In genomic region chr1:11925196-11925937, GRCh38 we compare ENCODE assay signal across 8 cellular contexts. TPM values are rescaled to one million over a fixed set of nuclear protein-coding genes. Genes with fewer than 3 reads are reported as not detected.
DNase-seq lines count a peak whose midpoint lies in the region; ATAC-seq, FAIRE-seq and TF ChIP-seq lines count a peak whose summit lies in the region.
"Not testable (repeated sequence)": the region's sequence is repeated elsewhere in the genome, so short reads cannot be mapped to it uniquely, and the experiment has no call there.

No MANE protein-coding gene starts in this region.

- H3K27me3 ChIP-seq in iPS-20b (ENCODE audit: insufficient read depth, low read length); osteoblast (ENCODE audit: insufficient read depth, low read length); upper lobe of right lung: not testable (repeated sequence)

- peaks cover 37% of the 10 kb centered on the region for H3K79me2 ChIP-seq in osteoblast (ENCODE audit: insufficient read depth, low read length)

- H3K4me3 Mint-ChIP-seq in activated CD4-positive, alpha-beta T cell treated with anti-CD3 and anti-CD28 coated beads, Interleukin-2, amount 10 ng/mL, durations not matched to agents 7 days and 5 days: peak overlapping the region; percentile 73
- peak overlapping the region; percentile 79 for H3K4me3 Mint-ChIP-seq in dendritic cell treated with granulocyte-macrophage colony-stimulating factor and Interleukin-4, amounts not matched to agents 40 ng/mL and 50 ng/mL, for 4 days

- not testable (repeated sequence) for H3K27ac ChIP-seq in iPS-20b (ENCODE audit: low read length); osteoblast (ENCODE audit: low read depth, low read length); upper lobe of right lung

- H4K20me1 ChIP-seq in osteoblast (ENCODE audit: insufficient read depth, low read length): peaks cover 30% of the 10 kb centered on the region

- TF ChIP-seq CTCF in HFF-Myc (IDR thresholded peaks at IDR 0.05; ENCODE audit: low read depth, low read length, missing control alignments); osteoblast (IDR thresholded peaks at IDR 0.05; ENCODE audit: extremely low read depth, low read depth, low read length); upper lobe of right lung (IDR thresholded peaks at IDR 0.05): not testable (repeated sequence)

- peaks cover 36% of the 10 kb centered on the region for H3K4me1 Mint-ChIP-seq in activated CD4-positive, alpha-beta T cell treated with anti-CD3 and anti-CD28 coated beads, Interleukin-2, amount 10 ng/mL, durations not matched to agents 7 days and 5 days
- H3K4me1 Mint-ChIP-seq in dendritic cell treated with granulocyte-macrophage colony-stimulating factor and Interleukin-4, amounts not matched to agents 40 ng/mL and 50 ng/mL, for 4 days (ENCODE audit: low read depth): peaks cover 67% of the 10 kb centered on the region

- H3K36me3 ChIP-seq in iPS-20b (ENCODE audit: insufficient read depth, low read depth, low read length) (peaks cover 24% of the 10 kb centered on the region), osteoblast (ENCODE audit: insufficient read depth, low read length) (peaks cover 20% of the 10 kb centered on the region), upper lobe of right lung (peaks cover 33% of the 10 kb centered on the region)

- not testable (repeated sequence) for H3K27me3 Mint-ChIP-seq in activated CD4-positive, alpha-beta T cell treated with anti-CD3 and anti-CD28 coated beads, Interleukin-2, amount 10 ng/mL, durations not matched to agents 7 days and 5 days; dendritic cell treated with granulocyte-macrophage colony-stimulating factor and Interleukin-4, amounts not matched to agents 40 ng/mL and 50 ng/mL, for 4 days

- POLR2A ChIA-PET in activated CD4-positive, alpha-beta T cell treated with anti-CD3 and anti-CD28 coated beads, Interleukin-2, amount 10 ng/mL, durations not matched to agents 7 days and 5 days (lab: Charles Lee): interaction anchor here (0.7 to 1.6 kb wide), 2 partner anchors 15 to 17 kb away, joined by 3 to 6 read pairs; no protein-coding TSS in a partner anchor

- not testable (repeated sequence) for H3K9me3 Mint-ChIP-seq in activated CD4-positive, alpha-beta T cell treated with anti-CD3 and anti-CD28 coated beads, Interleukin-2, amount 10 ng/mL, durations not matched to agents 7 days and 5 days; dendritic cell treated with granulocyte-macrophage colony-stimulating factor and Interleukin-4, amounts not matched to agents 40 ng/mL and 50 ng/mL, for 4 days

- not testable (repeated sequence) for H3K4me1 ChIP-seq in iPS-20b (ENCODE audit: insufficient read depth, low read length)
- H3K4me1 ChIP-seq in osteoblast (ENCODE audit: insufficient read depth, low read length) (peaks cover 25% of the 10 kb centered on the region), upper lobe of right lung (peaks cover 43% of the 10 kb centered on the region)

- intact Hi-C loops in dendritic cell treated with granulocyte-macrophage colony-stimulating factor and Interleukin-4, amounts not matched to agents 40 ng/mL and 50 ng/mL, for 4 days (cut with micrococcal nuclease); upper lobe of right lung (cut with DNase I): not testable (repeated sequence)

- H3K9me3 ChIP-seq in iPS-20b (ENCODE audit: insufficient read depth, low read depth, low read length); osteoblast (ENCODE audit: low read depth, low read length); upper lobe of right lung: not testable (repeated sequence)

- not testable (repeated sequence) for H3K27ac Mint-ChIP-seq in activated CD4-positive, alpha-beta T cell treated with anti-CD3 and anti-CD28 coated beads, Interleukin-2, amount 10 ng/mL, durations not matched to agents 7 days and 5 days
- H3K27ac Mint-ChIP-seq in dendritic cell treated with granulocyte-macrophage colony-stimulating factor and Interleukin-4, amounts not matched to agents 40 ng/mL and 50 ng/mL, for 4 days: peak overlapping the region; percentile 41

- H3K4me2 ChIP-seq in osteoblast (ENCODE audit: insufficient read depth, low read length): peak overlapping the region; percentile 92

- TF ChIP-seq POLR2A in GM12891 (IDR thresholded peaks at IDR 0.05; ENCODE audit: low read depth, low read length): not testable (repeated sequence)

- ATAC-seq in upper lobe of right lung: peak; percentile 8

- H3K36me3 Mint-ChIP-seq in activated CD4-positive, alpha-beta T cell treated with anti-CD3 and anti-CD28 coated beads, Interleukin-2, amount 10 ng/mL, durations not matched to agents 7 days and 5 days (ENCODE audit: low read depth): peaks cover 25% of the 10 kb centered on the region
- peaks cover 51% of the 10 kb centered on the region for H3K36me3 Mint-ChIP-seq in dendritic cell treated with granulocyte-macrophage colony-stimulating factor and Interleukin-4, amounts not matched to agents 40 ng/mL and 50 ng/mL, for 4 days (ENCODE audit: low read depth)

- H3K4me3 ChIP-seq in HFF-Myc (replicated peaks; ENCODE audit: low read depth, low read length) (peak overlapping the region; percentile 64), iPS-20b (ENCODE audit: low read length) (peak overlapping the region; percentile 74), osteoblast (ENCODE audit: insufficient read depth, low read length) (peak overlapping the region; percentile 68), upper lobe of right lung (peak overlapping the region; percentile 59)

- peak overlapping the region; percentile 66; the same call in 1 of the 2 replicates for H3K9ac ChIP-seq in iPS-20b (ENCODE audit: low read depth, low read length)

- CTCF ChIA-PET in activated CD4-positive, alpha-beta T cell treated with anti-CD3 and anti-CD28 coated beads, Interleukin-2, amount 10 ng/mL, durations not matched to agents 7 days and 5 days (lab: Charles Lee): not testable (repeated sequence)

- not testable (repeated sequence) for DNase-seq in GM12891 (ENCODE audit: insufficient read length, low spot score); HFF-Myc (ENCODE audit: extremely low read depth, low read depth); activated CD4-positive, alpha-beta T cell treated with anti-CD3 and anti-CD28 coated beads, Interleukin-2, amount 10 ng/mL, durations not matched to agents 7 days and 5 days; osteoblast (ENCODE audit: insufficient read length, low spot score, missing footprints); upper lobe of right lung
- DNase-seq in KBM-7: peak; percentile 12

- FAIRE-seq in GM12891 (lab: Jason Lieb, UNC): peak; percentile 77

- not testable (repeated sequence) for H2AFZ ChIP-seq in osteoblast (ENCODE audit: low read length)

- in situ Hi-C loops in KBM-7 (cut with MboI; ENCODE audit: low pct_unique_long_range_greater_than_20kb, low sequenced_read_pairs): not testable (repeated sequence)

RNA-seq across cellular contexts. Expression of gene KIAA2013, which starts 0.9 kb away (rescaled TPM):
- 30.4 TPM for polyA plus RNA-seq in GM12891 (2012; ENCODE audit: low read depth, missing spikeins)
- total RNA-seq in activated CD4-positive, alpha-beta T cell treated with anti-CD3 and anti-CD28 coated beads, Interleukin-2, amount 10 ng/mL, durations not matched to agents 7 days and 5 days: 10 to 100 TPM; 35.1 to 36.8 TPM
- total RNA-seq in osteoblast (51.6 and 64.1 TPM in 2 replicates), upper lobe of right lung (43.7 TPM)

RNA-seq across cellular contexts. Expression of gene PLOD1, which starts 9.2 kb away (rescaled TPM):
- polyA plus RNA-seq in GM12891 (2012; ENCODE audit: low read depth, missing spikeins): 46.7 TPM
- total RNA-seq in activated CD4-positive, alpha-beta T cell treated with anti-CD3 and anti-CD28 coated beads, Interleukin-2, amount 10 ng/mL, durations not matched to agents 7 days and 5 days: 10 to 100 TPM; 10.5 to 11.1 TPM
- total RNA-seq in osteoblast: 242 and 281 TPM in 2 replicates
- 76.8 TPM for total RNA-seq in upper lobe of right lung

RNA-seq across cellular contexts. Expression of gene MFN2, which starts 54.9 kb away (rescaled TPM):
- 29.8 TPM for polyA plus RNA-seq in GM12891 (2012; ENCODE audit: low read depth, missing spikeins)
- total RNA-seq in activated CD4-positive, alpha-beta T cell treated with anti-CD3 and anti-CD28 coated beads, Interleukin-2, amount 10 ng/mL, durations not matched to agents 7 days and 5 days: 10 to 100 TPM; 46.3 to 60.3 TPM
- total RNA-seq in osteoblast (46.0 and 51.0 TPM in 2 replicates), upper lobe of right lung (89.9 TPM)
